Comparison of ENCODE assay signal across 1 cellular context in the genomic region with DNA sequence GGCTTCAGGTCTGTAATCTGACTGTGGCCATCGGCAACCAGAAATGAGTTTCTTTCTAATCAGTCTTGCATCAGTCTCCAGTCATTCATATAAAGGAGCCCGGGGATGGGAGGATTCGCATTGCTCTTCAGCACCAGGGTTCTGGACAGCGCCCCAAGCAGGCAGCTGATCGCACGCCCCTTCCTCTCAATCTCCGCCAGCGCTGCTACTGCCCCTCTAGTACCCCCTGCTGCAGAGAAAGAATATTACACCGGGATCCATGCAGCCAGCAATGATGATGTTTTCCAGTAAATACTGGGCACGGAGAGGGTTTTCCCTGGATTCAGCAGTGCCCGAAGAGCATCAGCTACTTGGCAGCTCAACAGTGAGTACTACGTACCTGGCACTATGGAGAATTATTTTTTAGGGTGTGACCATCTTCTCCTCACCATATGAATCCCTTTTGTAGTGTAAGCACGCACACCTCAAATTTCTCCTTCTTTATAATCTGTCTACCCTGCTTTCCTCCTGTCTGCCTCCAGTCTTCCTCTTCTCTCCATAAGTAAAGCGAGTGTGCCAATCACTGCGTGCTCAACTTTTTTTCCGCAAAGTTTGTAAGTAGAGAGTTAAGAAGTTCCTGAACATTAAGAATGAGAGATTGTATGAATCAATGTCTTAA.
TF ChIP-seq lines count a peak whose summit lies in the region.

TPH2 (plus strand) TSS at position 118 of the 658 bp plus-strand sequence; CDS start at position 260, 142 bp downstream.

TF ChIP-seq in H1, 55 proteins besides CTCF, POLR2A, EP300 and RAD21 (continued from another document):
- TF ChIP-seq PHF8 (conservative IDR thresholded peaks at IDR 0.05; ENCODE audit: low read depth, low read length) = no peak
- no peak for TF ChIP-seq SP2 (IDR thresholded peaks at IDR 0.05; ENCODE audit: low read length)
- TF ChIP-seq CEBPB (IDR thresholded peaks at IDR 0.05; ENCODE audit: low read depth, low read length) = peak; percentile 61
- TF ChIP-seq BACH1 (IDR thresholded peaks at IDR 0.05; ENCODE audit: low read length) = no peak
- TF ChIP-seq CREB1 (IDR thresholded peaks at IDR 0.05) = peak; percentile 59
- TF ChIP-seq FOSL1 (IDR thresholded peaks at IDR 0.05; ENCODE audit: insufficient read depth, low read depth, low read length) = no peak
- peak; percentile 30 for TF ChIP-seq TAF7 (optimal IDR thresholded peaks at IDR 0.05; ENCODE audit: borderline replicate concordance, low read depth, low read length)
- peak; percentile 100 for TF ChIP-seq SIN3A (conservative IDR thresholded peaks at IDR 0.05 in 1 of 2, IDR thresholded peaks at IDR 0.05 in 1 of 2; ENCODE audit: low read depth in 1 of 2, low read length in 2 of 2)
- TF ChIP-seq CHD7 (IDR thresholded peaks at IDR 0.05; ENCODE audit: insufficient replicate concordance, low read length) = peak; percentile 49
- TF ChIP-seq E2F6 (IDR thresholded peaks at IDR 0.05) = no peak
- TF ChIP-seq GABPA (IDR thresholded peaks at IDR 0.05; ENCODE audit: borderline replicate concordance, insufficient read depth, low read length) = no peak
- TF ChIP-seq RBBP5 (IDR thresholded peaks at IDR 0.05; ENCODE audit: borderline replicate concordance, low read depth, low read length) = no peak
- TF ChIP-seq USF2 (IDR thresholded peaks at IDR 0.05; ENCODE audit: low read length) = no peak
- TF ChIP-seq TBP (IDR thresholded peaks at IDR 0.05; ENCODE audit: low read depth, low read length) = no peak
- TF ChIP-seq EGR1 (IDR thresholded peaks at IDR 0.05; ENCODE audit: borderline replicate concordance, low read depth, low read length) = no peak
- no peak; the same call in 1 of the 2 replicates for TF ChIP-seq MAFK (IDR thresholded peaks at IDR 0.05; ENCODE audit: low read depth, low read length)
- no peak for TF ChIP-seq BCL11A (IDR thresholded peaks at IDR 0.05; ENCODE audit: low read depth in 2 of 2, low read length in 2 of 2)
- no peak for TF ChIP-seq EZH2 (IDR thresholded peaks at IDR 0.05; ENCODE audit: low read depth, low read length, severe bottlenecking)
- no peak for TF ChIP-seq CTBP2 (IDR thresholded peaks at IDR 0.05; ENCODE audit: borderline replicate concordance, insufficient read depth, insufficient read length, low read length)
- TF ChIP-seq HDAC2 (IDR thresholded peaks at IDR 0.05; ENCODE audit: borderline replicate concordance in 1 of 2, low read depth in 2 of 2, low read length in 2 of 2) = peak; percentile 98 to 99
- no peak for TF ChIP-seq CHD2 (IDR thresholded peaks at IDR 0.05; ENCODE audit: low read length)
- no peak for TF ChIP-seq BRCA1 (IDR thresholded peaks at IDR 0.05; ENCODE audit: low read depth, low read length)
- TF ChIP-seq JUND (IDR thresholded peaks at IDR 0.05; ENCODE audit: low read length) = 0 out of 2 replicates have a peak, but pooled peaks have one; percentile 47
- TF ChIP-seq SAP30 (IDR thresholded peaks at IDR 0.05; ENCODE audit: insufficient read depth, insufficient replicate concordance, low read length) = peak; percentile 100
- no peak for TF ChIP-seq HDAC6 (IDR thresholded peaks at IDR 0.05; ENCODE audit: low read depth, low read length)
- 0 out of 2 replicates have a peak, but pooled peaks have one; percentile 52 for TF ChIP-seq SP1 (IDR thresholded peaks at IDR 0.05; ENCODE audit: low read depth, low read length)
- TF ChIP-seq, protein P1, sequence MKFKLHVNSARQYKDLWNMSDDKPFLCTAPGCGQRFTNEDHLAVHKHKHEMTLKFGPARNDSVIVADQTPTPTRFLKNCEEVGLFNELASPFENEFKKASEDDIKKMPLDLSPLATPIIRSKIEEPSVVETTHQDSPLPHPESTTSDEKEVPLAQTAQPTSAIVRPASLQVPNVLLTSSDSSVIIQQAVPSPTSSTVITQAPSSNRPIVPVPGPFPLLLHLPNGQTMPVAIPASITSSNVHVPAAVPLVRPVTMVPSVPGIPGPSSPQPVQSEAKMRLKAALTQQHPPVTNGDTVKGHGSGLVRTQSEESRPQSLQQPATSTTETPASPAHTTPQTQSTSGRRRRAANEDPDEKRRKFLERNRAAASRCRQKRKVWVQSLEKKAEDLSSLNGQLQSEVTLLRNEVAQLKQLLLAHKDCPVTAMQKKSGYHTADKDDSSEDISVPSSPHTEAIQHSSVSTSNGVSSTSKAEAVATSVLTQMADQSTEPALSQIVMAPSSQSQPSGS (IDR thresholded peaks at IDR 0.05; ENCODE audit: low read length) = no peak
- TF ChIP-seq YY1 (IDR thresholded peaks at IDR 0.05; ENCODE audit: low read depth, low read length) = peak; percentile 46; the same call in 1 of the 2 replicates
- TF ChIP-seq TEAD4 (IDR thresholded peaks at IDR 0.05; ENCODE audit: low read depth, low read length) = no peak
- TF ChIP-seq SIX5 (IDR thresholded peaks at IDR 0.05; ENCODE audit: low read depth, low read length) = no peak
- no peak for TF ChIP-seq POLR2AphosphoS5 (IDR thresholded peaks at IDR 0.05; ENCODE audit: low read depth, low read length)
- TF ChIP-seq TAF1 (IDR thresholded peaks at IDR 0.05; ENCODE audit: low read depth, low read length) = 0 out of 2 replicates have a peak, but pooled peaks have one; percentile 25
- 0 out of 2 replicates have a peak, but pooled peaks have one; percentile 45 for TF ChIP-seq RXRA (IDR thresholded peaks at IDR 0.05; ENCODE audit: insufficient read depth, low read depth, low read length)
- TF ChIP-seq CBX5 (IDR thresholded peaks at IDR 0.05; ENCODE audit: low read depth, low read length) = no peak
- no peak for TF ChIP-seq NRF1 (IDR thresholded peaks at IDR 0.05; ENCODE audit: low read depth, low read length)
- no peak for TF ChIP-seq ZNF274 (IDR thresholded peaks at IDR 0.05; ENCODE audit: borderline replicate concordance, extremely low read depth, low read length)
- 0 out of 2 replicates have a peak, but pooled peaks have one; percentile 58 for TF ChIP-seq TCF12 (IDR thresholded peaks at IDR 0.05; ENCODE audit: low read depth, low read length)
- TF ChIP-seq SRF (IDR thresholded peaks at IDR 0.05; ENCODE audit: low read depth, low read length) = no peak
- TF ChIP-seq, protein P2, sequence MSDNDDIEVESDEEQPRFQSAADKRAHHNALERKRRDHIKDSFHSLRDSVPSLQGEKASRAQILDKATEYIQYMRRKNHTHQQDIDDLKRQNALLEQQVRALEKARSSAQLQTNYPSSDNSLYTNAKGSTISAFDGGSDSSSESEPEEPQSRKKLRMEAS (IDR thresholded peaks at IDR 0.05) = peak; percentile 66; the same call in 1 of the 2 replicates
- peak; percentile 63; the same call in 1 of the 2 replicates for TF ChIP-seq SP4 (IDR thresholded peaks at IDR 0.05; ENCODE audit: low read length)
- TF ChIP-seq KDM4A (IDR thresholded peaks at IDR 0.05; ENCODE audit: low read depth, low read length, severe bottlenecking) = no peak
- peak; percentile 46 for TF ChIP-seq NANOG (IDR thresholded peaks at IDR 0.05; ENCODE audit: insufficient read depth, low read depth, low read length, poor library complexity, severe bottlenecking)
- no peak for TF ChIP-seq KDM1A (IDR thresholded peaks at IDR 0.05; ENCODE audit: borderline replicate concordance, low read length)
- no peak for TF ChIP-seq RFX5 (IDR thresholded peaks at IDR 0.05; ENCODE audit: borderline replicate concordance, low read depth, low read length)
- no peak for TF ChIP-seq KDM5A (IDR thresholded peaks at IDR 0.05; ENCODE audit: low read length)
- no peak for TF ChIP-seq GTF2F1 (IDR thresholded peaks at IDR 0.05; ENCODE audit: borderline replicate concordance, low read depth, low read length)
